ENCODE assay signal across 27 cellular contexts in the genomic region with DNA sequence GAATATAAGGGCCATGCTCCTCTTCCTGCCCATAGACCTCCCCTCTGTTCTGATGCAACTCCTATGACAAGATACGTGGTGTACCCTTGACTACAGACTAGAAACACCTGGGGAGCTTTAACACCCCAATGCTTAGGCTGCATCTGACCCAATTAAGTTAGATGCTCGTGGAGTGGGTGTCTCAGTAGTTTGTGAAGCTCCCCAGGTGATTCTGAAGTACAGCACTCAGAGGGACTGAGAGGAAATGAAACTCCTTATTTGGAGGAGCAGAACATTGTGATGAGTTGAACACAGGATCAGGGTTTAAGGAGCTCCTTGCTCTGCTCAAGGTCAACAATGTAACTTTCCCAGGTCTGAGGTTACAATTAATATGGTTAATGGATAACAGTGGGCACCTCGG.
A peak's percentile ranks its signal among the peaks of the same experiment; 100 is the strongest.
DNase-seq lines count a peak whose midpoint lies in the region; ATAC-seq and TF ChIP-seq lines count a peak whose summit lies in the region.
"Had no signal": no experiment of that assay in that cellular context is flagged by ENCODE, and none has a peak within 500 bp of the region (broad histone marks: within the 10 kb centered on the region; RNA-seq: fewer than 3 reads in every experiment).

No MANE protein-coding gene starts in this region.

- H3K79me2 ChIP-seq in GM23338 (replicated peaks; ENCODE audit: insufficient read depth): no peaks in the 10 kb centered on the region

- H3K4me1 ChIP-seq in GM23338 (ENCODE audit: insufficient read depth) (no peaks in the 10 kb centered on the region), Peyer's patch (peaks cover 0 to 14% (median 0%) of the 10 kb centered on the region in 4 donors)
- H3K4me1 ChIP-seq: left lung, upper lobe of right lung had no signal

- no peaks in the 10 kb centered on the region for H3K27me3 Mint-ChIP-seq in activated naive CD8-positive, alpha-beta T cell treated with anti-CD3 and anti-CD28 coated beads, Interleukin-2, amount 10 ng/mL, durations not matched to agents 7 days and 5 days
- peaks cover 3% of the 10 kb centered on the region for H3K27me3 Mint-ChIP-seq in activated naive CD8-positive, alpha-beta T cell treated with anti-CD3 and anti-CD28 coated beads for 36 hours
- peaks cover 2% of the 10 kb centered on the region for H3K27me3 Mint-ChIP-seq in GM23338 (ENCODE audit: insufficient read depth, low read depth, poor library complexity)
- H3K27me3 Mint-ChIP-seq: activated naive CD8-positive, alpha-beta T cell had no signal

- POLR2A ChIA-PET in activated naive CD8-positive, alpha-beta T cell treated with anti-CD3 and anti-CD28 coated beads, Interleukin-2, amount 10 ng/mL, durations not matched to agents 7 days and 5 days (lab: Charles Lee): interaction anchor here (0.9 to 1.3 kb wide), 5 partner anchors 9 to 85 kb away, joined by 3 to 9 read pairs (median 4); a partner anchor contains a TSS

- no peaks in the 10 kb centered on the region for H4K20me1 ChIP-seq in GM23338 (replicated peaks; ENCODE audit: insufficient read depth)

- H3F3A ChIP-seq in GM23338 (replicated peaks; ENCODE audit: low read depth): no peaks in the 10 kb centered on the region

- H3K4me3 ChIP-seq in GM23338 (no peak overlapping the region), Peyer's patch (no peak overlapping the region), brain microvascular endothelial cell (ENCODE audit: low read depth, low read length) (no peak overlapping the region)
- H3K4me3 ChIP-seq: left lung, ovary, upper lobe of right lung had no signal

- H3K27me3 ChIP-seq in GM23338 (ENCODE audit: insufficient read depth) (no peaks in the 10 kb centered on the region), Peyer's patch (no peaks in the 10 kb centered on the region), brain microvascular endothelial cell (replicated peaks) (no peaks in the 10 kb centered on the region)
- H3K27me3 ChIP-seq: left lung, ovary, upper lobe of right lung had no signal

- peaks cover 57% of the 10 kb centered on the region for H3K4me1 Mint-ChIP-seq in activated naive CD8-positive, alpha-beta T cell treated with anti-CD3 and anti-CD28 coated beads, Interleukin-2, amount 10 ng/mL, durations not matched to agents 7 days and 5 days
- peaks cover 45% of the 10 kb centered on the region for H3K4me1 Mint-ChIP-seq in activated naive CD8-positive, alpha-beta T cell treated with anti-CD3 and anti-CD28 coated beads for 36 hours
- H3K4me1 Mint-ChIP-seq in GM23338: no peaks in the 10 kb centered on the region; the same call in 2 of the 3 replicates
- H3K4me1 Mint-ChIP-seq: nephron had no signal

- H3K36me3 ChIP-seq in GM23338 (ENCODE audit: insufficient read depth) (no peaks in the 10 kb centered on the region), Peyer's patch (peaks cover 0 to 6% (median 0%) of the 10 kb centered on the region in 3 donors), brain microvascular endothelial cell (replicated peaks) (no peaks in the 10 kb centered on the region)
- H3K36me3 ChIP-seq: left lung, ovary had no signal

- TF ChIP-seq POLR2A in Peyer's patch (IDR thresholded peaks at IDR 0.05): no peak

- no peaks in the 10 kb centered on the region for H3K9me3 Mint-ChIP-seq in activated naive CD8-positive, alpha-beta T cell treated with anti-CD3 and anti-CD28 coated beads, Interleukin-2, amount 10 ng/mL, durations not matched to agents 7 days and 5 days
- no peaks in the 10 kb centered on the region for H3K9me3 Mint-ChIP-seq in activated naive CD8-positive, alpha-beta T cell treated with anti-CD3 and anti-CD28 coated beads for 36 hours
- no peaks in the 10 kb centered on the region for H3K9me3 Mint-ChIP-seq in GM23338
- H3K9me3 Mint-ChIP-seq: immature natural killer cell, nephron had no signal

- no peak overlapping the region for H3K27ac ChIP-seq in GM23338 (ENCODE audit: low read depth)
- no peak overlapping the region for H3K27ac ChIP-seq in Peyer's patch
- H3K27ac ChIP-seq in brain microvascular endothelial cell: no peak overlapping the region
- H3K27ac ChIP-seq: left lung, ovary, upper lobe of right lung had no signal

- H2AFZ ChIP-seq in GM23338: peak overlapping the region; percentile 8; the same call in 1 of the 2 replicates

- peaks cover 1% of the 10 kb centered on the region for H3K36me3 Mint-ChIP-seq in activated naive CD8-positive, alpha-beta T cell treated with anti-CD3 and anti-CD28 coated beads, Interleukin-2, amount 10 ng/mL, durations not matched to agents 7 days and 5 days
- H3K36me3 Mint-ChIP-seq in activated naive CD8-positive, alpha-beta T cell treated with anti-CD3 and anti-CD28 coated beads for 36 hours: no peaks in the 10 kb centered on the region
- no peaks in the 10 kb centered on the region for H3K36me3 Mint-ChIP-seq in GM23338 (ENCODE audit: low read depth)
- H3K36me3 Mint-ChIP-seq: activated naive CD8-positive, alpha-beta T cell; immature natural killer cell had no signal

- no peaks in the 10 kb centered on the region for H3K9me3 ChIP-seq in Peyer's patch
- H3K9me3 ChIP-seq: left lung, ovary, upper lobe of right lung had no signal

- peak; percentile 11 for ATAC-seq in activated naive CD8-positive, alpha-beta T cell treated with anti-CD3 and anti-CD28 coated beads, Interleukin-2, amount 10 ng/mL, durations not matched to agents 7 days and 5 days (ENCODE audit: low read depth)
- no peak for ATAC-seq in GM23338
- ATAC-seq: left lung, right cardiac atrium, upper lobe of right lung had no signal

- peak overlapping the region; percentile 56 for H3K27ac Mint-ChIP-seq in activated naive CD8-positive, alpha-beta T cell treated with anti-CD3 and anti-CD28 coated beads, Interleukin-2, amount 10 ng/mL, durations not matched to agents 7 days and 5 days
- no peak overlapping the region for H3K27ac Mint-ChIP-seq in activated naive CD8-positive, alpha-beta T cell treated with anti-CD3 and anti-CD28 coated beads for 36 hours
- no peak overlapping the region for H3K27ac Mint-ChIP-seq in GM23338
- H3K27ac Mint-ChIP-seq: activated naive CD8-positive, alpha-beta T cell; nephron had no signal

- in situ Hi-C loops in brain microvascular endothelial cell (cut with HindIII; ENCODE audit: low pct_ligation_motif_present, low sequenced_read_pairs): no loop called here

- peaks cover 10% of the 10 kb centered on the region; the same call in 1 of the 2 replicates for H3K9me2 ChIP-seq in GM23338 (ENCODE audit: insufficient read depth)

- no peak for TF ChIP-seq CTCF in GM23338 (conservative IDR thresholded peaks at IDR 0.05; ENCODE audit: low read depth in 2 of 2)
- no peak for TF ChIP-seq CTCF in Peyer's patch (IDR thresholded peaks at IDR 0.05)
- TF ChIP-seq CTCF in brain microvascular endothelial cell (IDR thresholded peaks at IDR 0.05; ENCODE audit: low read depth, low read length, missing control alignments): no peak

- no peak overlapping the region for H3K4me2 ChIP-seq in GM23338

- no peak overlapping the region for H3K4me3 Mint-ChIP-seq in activated naive CD8-positive, alpha-beta T cell treated with anti-CD3 and anti-CD28 coated beads, Interleukin-2, amount 10 ng/mL, durations not matched to agents 7 days and 5 days
- no peak overlapping the region for H3K4me3 Mint-ChIP-seq in activated naive CD8-positive, alpha-beta T cell treated with anti-CD3 and anti-CD28 coated beads for 36 hours
- no peak overlapping the region for H3K4me3 Mint-ChIP-seq in GM23338
- H3K4me3 Mint-ChIP-seq: activated naive CD8-positive, alpha-beta T cell; immature natural killer cell; nephron had no signal

- no peak for DNase-seq in activated naive CD8-positive, alpha-beta T cell treated with anti-CD3 and anti-CD28 coated beads, Interleukin-2, amount 10 ng/mL, durations not matched to agents 7 days and 5 days
- no peak for DNase-seq in activated naive CD8-positive, alpha-beta T cell treated with anti-CD3 and anti-CD28 coated beads for 36 hours
- DNase-seq in GM23338 (ENCODE audit: low spot score) (no peak), NOMO-1 treated with DMSO at 0.1 percent for 48 hours (lab: John Stamatoyannopoulos, UW; ENCODE audit: unreplicated experiment) (no peak), Peyer's patch (no peak), brain microvascular endothelial cell (no peak)
- DNase-seq in central memory CD4-positive, alpha-beta T cell: peak; percentile 5
- DNase-seq in stimulated activated CD4-positive, alpha-beta T cell treated with anti-CD3 and anti-CD28 coated beads, Interleukin-4, amount 100 ng/mL, for 24 hours: no peak
- DNase-seq: ACHN; activated CD4-positive, CD25-positive, alpha-beta regulatory T cell treated with anti-CD3 and anti-CD28 coated beads, Interleukin-2, amount 50 U/mL, for 72 hours; C1 segment of cervical spinal cord; effector CD4-positive, alpha-beta T cell; erythroblast; foreskin fibroblast; GDM1; immature natural killer cell; KG1; left lung; NCI-H69; OCI-M1; ovary; right cardiac atrium; Right ventricle myocardium superior; SW 1271; upper lobe of right lung had no signal

TF ChIP-seq in GM23338, 12 proteins besides CTCF, POLR2A, EP300 and RAD21 (continues in another document):
- TF ChIP-seq ZNF114 (CRISPR knock-in tag; IDR thresholded peaks at IDR 0.05) (no peak), NANOG (IDR thresholded peaks at IDR 0.05; ENCODE audit: borderline replicate concordance) (no peak), CREB1 (CRISPR knock-in tag; IDR thresholded peaks at IDR 0.05; ENCODE audit: low read depth) (no peak), POLR2AphosphoS5 (IDR thresholded peaks at IDR 0.05; ENCODE audit: low read depth) (no peak)
- TF ChIP-seq, protein P1, sequence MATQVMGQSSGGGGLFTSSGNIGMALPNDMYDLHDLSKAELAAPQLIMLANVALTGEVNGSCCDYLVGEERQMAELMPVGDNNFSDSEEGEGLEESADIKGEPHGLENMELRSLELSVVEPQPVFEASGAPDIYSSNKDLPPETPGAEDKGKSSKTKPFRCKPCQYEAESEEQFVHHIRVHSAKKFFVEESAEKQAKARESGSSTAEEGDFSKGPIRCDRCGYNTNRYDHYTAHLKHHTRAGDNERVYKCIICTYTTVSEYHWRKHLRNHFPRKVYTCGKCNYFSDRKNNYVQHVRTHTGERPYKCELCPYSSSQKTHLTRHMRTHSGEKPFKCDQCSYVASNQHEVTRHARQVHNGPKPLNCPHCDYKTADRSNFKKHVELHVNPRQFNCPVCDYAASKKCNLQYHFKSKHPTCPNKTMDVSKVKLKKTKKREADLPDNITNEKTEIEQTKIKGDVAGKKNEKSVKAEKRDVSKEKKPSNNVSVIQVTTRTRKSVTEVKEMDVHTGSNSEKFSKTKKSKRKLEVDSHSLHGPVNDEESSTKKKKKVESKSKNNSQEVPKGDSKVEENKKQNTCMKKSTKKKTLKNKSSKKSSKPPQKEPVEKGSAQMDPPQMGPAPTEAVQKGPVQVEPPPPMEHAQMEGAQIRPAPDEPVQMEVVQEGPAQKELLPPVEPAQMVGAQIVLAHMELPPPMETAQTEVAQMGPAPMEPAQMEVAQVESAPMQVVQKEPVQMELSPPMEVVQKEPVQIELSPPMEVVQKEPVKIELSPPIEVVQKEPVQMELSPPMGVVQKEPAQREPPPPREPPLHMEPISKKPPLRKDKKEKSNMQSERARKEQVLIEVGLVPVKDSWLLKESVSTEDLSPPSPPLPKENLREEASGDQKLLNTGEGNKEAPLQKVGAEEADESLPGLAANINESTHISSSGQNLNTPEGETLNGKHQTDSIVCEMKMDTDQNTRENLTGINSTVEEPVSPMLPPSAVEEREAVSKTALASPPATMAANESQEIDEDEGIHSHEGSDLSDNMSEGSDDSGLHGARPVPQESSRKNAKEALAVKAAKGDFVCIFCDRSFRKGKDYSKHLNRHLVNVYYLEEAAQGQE (IDR thresholded peaks at IDR 0.05; ENCODE audit: unreplicated experiment): no peak
